30 cellular contexts compared by ENCODE assay signal in the genomic region with DNA sequence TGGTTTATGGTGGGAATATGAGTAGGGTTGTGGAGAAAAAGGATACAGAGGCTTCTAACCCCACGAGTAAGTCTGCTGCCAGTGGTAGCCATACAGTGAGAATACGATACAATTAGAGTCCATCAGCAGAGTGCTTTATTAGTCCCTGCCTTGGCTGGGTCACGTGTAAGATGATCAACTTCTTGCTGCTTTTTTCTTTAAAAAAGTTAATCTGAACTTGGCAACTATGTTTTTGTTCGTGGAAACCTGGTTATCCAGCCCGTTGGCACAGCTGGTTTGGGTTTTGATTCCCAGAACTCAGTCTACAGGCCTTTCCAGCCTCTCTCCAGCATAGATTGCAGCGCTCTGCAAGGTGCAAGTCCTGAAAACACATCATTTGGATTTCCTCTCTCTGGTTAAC.
"Had no signal": no experiment of that assay in that cellular context is flagged by ENCODE, and none has a peak within 500 bp of the region (broad histone marks: within the 10 kb centered on the region; RNA-seq: fewer than 3 reads in every experiment).

No MANE protein-coding gene starts in this region.

- H3K4me2 ChIP-seq: SK-N-SH had no signal

- H3K27me3 ChIP-seq: ascending aorta, colonic mucosa, Peyer's patch had no signal

- H3K36me3 ChIP-seq: ascending aorta, cardiac muscle cell, colonic mucosa, Peyer's patch, SJSA1 had no signal

- H3K4me3 ChIP-seq: ascending aorta, cardiac muscle cell, colonic mucosa, Peyer's patch, SJSA1 had no signal

- H3K9me3 ChIP-seq: ascending aorta, colonic mucosa, Peyer's patch, SJSA1, SK-N-SH had no signal

- H3K9ac ChIP-seq: SK-N-SH had no signal

- H3K9me2 ChIP-seq: SK-N-SH had no signal

- DNase-seq: activated CD4-positive, alpha-beta T cell treated with anti-CD3 and anti-CD28 coated beads, Interleukin-2, amount 10 ng/mL, durations not matched to agents 24 days and 14 days; activated CD4-positive, alpha-beta T cell treated with anti-CD3 and anti-CD28 coated beads, Interleukin-2, amount 50 U/mL, for 4 hours; activated CD8-positive, alpha-beta T cell treated with anti-CD3 and anti-CD28 coated beads for 36 hours; activated effector memory CD4-positive, alpha-beta T cell treated with anti-CD3 and anti-CD28 coated beads, Interleukin-2, amount 50 U/mL, for 16 hours; activated naive CD4-positive, alpha-beta T cell; activated naive CD4-positive, alpha-beta T cell treated with anti-CD3 and anti-CD28 coated beads, Interleukin-2, amount 50 U/mL, for 16 hours; activated naive CD8-positive, alpha-beta T cell treated with anti-CD3 and anti-CD28 coated beads for 36 hours; activated T-cell treated with anti-CD3 and anti-CD28 coated beads, Interleukin-2, amount 50 U/mL, for 1 hour; activated T-cell treated with anti-CD3 and anti-CD28 coated beads, Interleukin-2, amount 50 U/mL, for 72 hours; amniotic stem cell; colonic mucosa; NCI-H1048; NCI-H1105 treated with DMSO at 0.1 percent for 48 hours; NCI-H1436; NCI-H1694; NCI-H1930; NCI-H2081 treated with DMSO at 0.1 percent for 48 hours; NCI-H226; NCI-H446 treated with DMSO at 0.1 percent for 48 hours; NCI-H524; NCI-H69; NCI-H82; PC-3; Peyer's patch; RPMI8226; SHP77 treated with DMSO at 0.1 percent for 48 hours; SK-N-SH had no signal

- H3K27ac ChIP-seq: ascending aorta, cardiac muscle cell, colonic mucosa, Peyer's patch, SJSA1 had no signal

- H3K4me1 ChIP-seq: ascending aorta, colonic mucosa, Peyer's patch, SJSA1 had no signal

- ATAC-seq: activated CD8-positive, alpha-beta T cell treated with anti-CD3 and anti-CD28 coated beads for 36 hours had no signal
